1 cellular context compared by ENCODE assay signal in the genomic region with DNA sequence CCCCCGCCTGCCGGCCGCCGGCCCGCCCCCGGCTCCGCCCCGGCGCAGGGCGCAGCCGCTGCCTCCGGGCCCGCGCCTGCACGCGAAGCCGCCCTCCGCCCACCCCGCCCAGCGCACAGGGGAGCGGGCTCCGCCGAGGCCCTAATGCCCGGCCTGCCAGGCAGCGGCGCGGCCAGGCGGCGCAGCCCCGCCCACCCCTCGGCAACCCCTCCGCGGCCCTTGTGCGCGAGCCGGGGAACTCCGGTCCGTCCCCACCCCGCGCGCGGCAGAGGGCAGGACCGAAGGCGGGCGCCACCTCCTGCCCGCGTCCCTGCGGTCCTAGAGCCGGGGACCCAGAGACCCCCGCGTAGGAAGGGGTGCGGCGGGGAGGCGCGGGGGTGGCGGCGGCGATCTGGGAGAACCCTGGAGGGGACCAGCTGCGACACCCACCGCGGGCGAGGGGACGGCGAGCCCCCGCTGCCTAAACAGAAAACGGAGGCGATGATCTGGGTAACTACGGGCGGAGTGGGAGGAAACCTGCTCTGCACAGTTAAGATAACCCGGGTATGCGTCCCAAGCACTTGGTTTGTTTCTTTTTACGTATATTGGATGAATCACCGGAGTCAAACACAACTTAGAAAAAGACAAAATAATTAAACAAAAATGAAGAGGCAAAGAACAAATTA.
A peak's percentile ranks its signal among the peaks of the same experiment; 100 is the strongest.
TF ChIP-seq lines count a peak whose summit lies in the region.

No MANE protein-coding gene starts in this region.

TF ChIP-seq in K562, 482 proteins besides CTCF, POLR2A, EP300 and RAD21 (continued from another document and continues in another):
- TF ChIP-seq, protein P1, sequence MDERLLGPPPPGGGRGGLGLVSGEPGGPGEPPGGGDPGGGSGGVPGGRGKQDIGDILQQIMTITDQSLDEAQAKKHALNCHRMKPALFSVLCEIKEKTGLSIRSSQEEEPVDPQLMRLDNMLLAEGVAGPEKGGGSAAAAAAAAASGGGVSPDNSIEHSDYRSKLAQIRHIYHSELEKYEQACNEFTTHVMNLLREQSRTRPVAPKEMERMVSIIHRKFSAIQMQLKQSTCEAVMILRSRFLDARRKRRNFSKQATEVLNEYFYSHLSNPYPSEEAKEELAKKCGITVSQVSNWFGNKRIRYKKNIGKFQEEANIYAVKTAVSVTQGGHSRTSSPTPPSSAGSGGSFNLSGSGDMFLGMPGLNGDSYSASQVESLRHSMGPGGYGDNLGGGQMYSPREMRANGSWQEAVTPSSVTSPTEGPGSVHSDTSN (CRISPR knock-in tag; IDR thresholded peaks at IDR 0.05; ENCODE audit: low read depth) = no peak
- TF ChIP-seq, protein P1 (tag; conservative IDR thresholded peaks at IDR 0.05; ENCODE audit: low read depth) = no peak
- TF ChIP-seq SRF (CRISPR knock-in tag; IDR thresholded peaks at IDR 0.05) (no peak), NONO (IDR thresholded peaks at IDR 0.05; ENCODE audit: low read depth in 2 of 2, low read length in 1 of 2) (0 out of 4 replicates have a peak, but pooled peaks of 1 of the 2 experiments have one; percentile 35), PHF8 (IDR thresholded peaks at IDR 0.05; ENCODE audit: borderline replicate concordance, low read length) (peak; percentile 45; the same call in 1 of the 2 replicates), SREBF1 (IDR thresholded peaks at IDR 0.05; ENCODE audit: borderline replicate concordance, low read depth, low read length) (no peak), L3MBTL2 (IDR thresholded peaks at IDR 0.05) (0 out of 2 replicates have a peak, but pooled peaks have one; percentile 12), NFIC (IDR thresholded peaks at IDR 0.05) (peak; percentile 29; the same call in 1 of the 2 replicates), SREBF2 (CRISPR knock-in tag; IDR thresholded peaks at IDR 0.05) (no peak), JUND (IDR thresholded peaks at IDR 0.05; ENCODE audit: borderline replicate concordance, low read depth, low read length) (peak; percentile 49), JUND (tag; IDR thresholded peaks at IDR 0.05; ENCODE audit: borderline replicate concordance, low read depth, low read length) (peak; percentile 54; the same call in 1 of the 3 replicates), ZFPM2 (CRISPR knock-in tag; IDR thresholded peaks at IDR 0.05) (no peak), FOXP1 (CRISPR knock-in tag; IDR thresholded peaks at IDR 0.05) (no peak), TEAD1 (CRISPR knock-in tag; IDR thresholded peaks at IDR 0.05) (no peak), SMARCE1 (IDR thresholded peaks at IDR 0.05) (peak; percentile 86), CREB1 (IDR thresholded peaks at IDR 0.05) (no peak), CREB1 (CRISPR knock-in tag; IDR thresholded peaks at IDR 0.05) (peak; percentile 46; the same call in 1 of the 2 replicates), HDAC3 (IDR thresholded peaks at IDR 0.05; ENCODE audit: borderline replicate concordance, partially characterized antibody) (no peak), ZNF408 (CRISPR knock-in tag; IDR thresholded peaks at IDR 0.05; ENCODE audit: low read depth) (no peak), TAF1 (IDR thresholded peaks at IDR 0.05; ENCODE audit: control insufficient read depth, extremely low read depth, insufficient read depth, low read length, severe bottlenecking) (peak; percentile 53), BRF1 (IDR thresholded peaks at IDR 0.05; ENCODE audit: borderline replicate concordance, extremely low read depth, insufficient read length) (no peak), CBX8 (IDR thresholded peaks at IDR 0.05; ENCODE audit: borderline replicate concordance, extremely low read depth, low read depth, low read length, poor library complexity, severe bottlenecking) (no peak), BDP1 (IDR thresholded peaks at IDR 0.05; ENCODE audit: insufficient read depth, insufficient read length) (no peak), KLF6 (CRISPR knock-in tag; IDR thresholded peaks at IDR 0.05; ENCODE audit: borderline replicate concordance) (no peak), ZKSCAN1 (IDR thresholded peaks at IDR 0.05; ENCODE audit: low read depth, low read length) (no peak), HMG20A (CRISPR knock-in tag; conservative IDR thresholded peaks at IDR 0.05) (no peak), IRF2 (CRISPR knock-in tag; IDR thresholded peaks at IDR 0.05) (no peak), TBL1XR1 (IDR thresholded peaks at IDR 0.05; ENCODE audit: low read length in 2 of 2) (peak in 1 of 2 experiments; percentile 53; a peak in 1 of 4 replicates), CBFA2T3 (IDR thresholded peaks at IDR 0.05) (peak; percentile 86), SUPT5H (IDR thresholded peaks at IDR 0.05) (0 out of 2 replicates have a peak, but pooled peaks have one; percentile 51), PTRF (tag; IDR thresholded peaks at IDR 0.05) (no peak), DPF2 (IDR thresholded peaks at IDR 0.05) (peak; percentile 89), MED1 (CRISPR knock-in tag; IDR thresholded peaks at IDR 0.05; ENCODE audit: borderline replicate concordance) (no peak), ARID1B (IDR thresholded peaks at IDR 0.05) (peak; percentile 89), MEF2D (tag; conservative IDR thresholded peaks at IDR 0.05; ENCODE audit: low read depth) (no peak), PYGO2 (tag; IDR thresholded peaks at IDR 0.05) (no peak), ZNF644 (tag; IDR thresholded peaks at IDR 0.05; ENCODE audit: low read depth) (no peak), HMGN3 (IDR thresholded peaks at IDR 0.05; ENCODE audit: borderline replicate concordance, extremely low read depth, insufficient read length, low read depth, low read length) (peak; percentile 24), ZC3H11A (IDR thresholded peaks at IDR 0.05; ENCODE audit: low read depth, low read length) (no peak)
- TF ChIP-seq, protein P2, sequence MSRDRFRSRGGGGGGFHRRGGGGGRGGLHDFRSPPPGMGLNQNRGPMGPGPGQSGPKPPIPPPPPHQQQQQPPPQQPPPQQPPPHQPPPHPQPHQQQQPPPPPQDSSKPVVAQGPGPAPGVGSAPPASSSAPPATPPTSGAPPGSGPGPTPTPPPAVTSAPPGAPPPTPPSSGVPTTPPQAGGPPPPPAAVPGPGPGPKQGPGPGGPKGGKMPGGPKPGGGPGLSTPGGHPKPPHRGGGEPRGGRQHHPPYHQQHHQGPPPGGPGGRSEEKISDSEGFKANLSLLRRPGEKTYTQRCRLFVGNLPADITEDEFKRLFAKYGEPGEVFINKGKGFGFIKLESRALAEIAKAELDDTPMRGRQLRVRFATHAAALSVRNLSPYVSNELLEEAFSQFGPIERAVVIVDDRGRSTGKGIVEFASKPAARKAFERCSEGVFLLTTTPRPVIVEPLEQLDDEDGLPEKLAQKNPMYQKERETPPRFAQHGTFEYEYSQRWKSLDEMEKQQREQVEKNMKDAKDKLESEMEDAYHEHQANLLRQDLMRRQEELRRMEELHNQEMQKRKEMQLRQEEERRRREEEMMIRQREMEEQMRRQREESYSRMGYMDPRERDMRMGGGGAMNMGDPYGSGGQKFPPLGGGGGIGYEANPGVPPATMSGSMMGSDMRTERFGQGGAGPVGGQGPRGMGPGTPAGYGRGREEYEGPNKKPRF (IDR thresholded peaks at IDR 0.05; ENCODE audit: low read depth, low read length) = no peak
- TF ChIP-seq, protein P3, sequence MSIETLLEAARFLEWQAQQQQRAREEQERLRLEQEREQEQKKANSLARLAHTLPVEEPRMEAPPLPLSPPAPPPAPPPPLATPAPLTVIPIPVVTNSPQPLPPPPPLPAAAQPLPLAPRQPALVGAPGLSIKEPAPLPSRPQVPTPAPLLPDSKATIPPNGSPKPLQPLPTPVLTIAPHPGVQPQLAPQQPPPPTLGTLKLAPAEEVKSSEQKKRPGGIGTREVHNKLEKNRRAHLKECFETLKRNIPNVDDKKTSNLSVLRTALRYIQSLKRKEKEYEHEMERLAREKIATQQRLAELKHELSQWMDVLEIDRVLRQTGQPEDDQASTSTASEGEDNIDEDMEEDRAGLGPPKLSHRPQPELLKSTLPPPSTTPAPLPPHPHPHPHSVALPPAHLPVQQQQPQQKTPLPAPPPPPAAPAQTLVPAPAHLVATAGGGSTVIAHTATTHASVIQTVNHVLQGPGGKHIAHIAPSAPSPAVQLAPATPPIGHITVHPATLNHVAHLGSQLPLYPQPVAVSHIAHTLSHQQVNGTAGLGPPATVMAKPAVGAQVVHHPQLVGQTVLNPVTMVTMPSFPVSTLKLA (conservative IDR thresholded peaks at IDR 0.05) = peak; percentile 31 to 34; a peak in 1 of 4 replicates
- TF ChIP-seq, protein P4, sequence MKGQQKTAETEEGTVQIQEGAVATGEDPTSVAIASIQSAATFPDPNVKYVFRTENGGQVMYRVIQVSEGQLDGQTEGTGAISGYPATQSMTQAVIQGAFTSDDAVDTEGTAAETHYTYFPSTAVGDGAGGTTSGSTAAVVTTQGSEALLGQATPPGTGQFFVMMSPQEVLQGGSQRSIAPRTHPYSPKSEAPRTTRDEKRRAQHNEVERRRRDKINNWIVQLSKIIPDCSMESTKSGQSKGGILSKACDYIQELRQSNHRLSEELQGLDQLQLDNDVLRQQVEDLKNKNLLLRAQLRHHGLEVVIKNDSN (CRISPR knock-in tag; IDR thresholded peaks at IDR 0.05) = no peak
- TF ChIP-seq, protein P5, sequence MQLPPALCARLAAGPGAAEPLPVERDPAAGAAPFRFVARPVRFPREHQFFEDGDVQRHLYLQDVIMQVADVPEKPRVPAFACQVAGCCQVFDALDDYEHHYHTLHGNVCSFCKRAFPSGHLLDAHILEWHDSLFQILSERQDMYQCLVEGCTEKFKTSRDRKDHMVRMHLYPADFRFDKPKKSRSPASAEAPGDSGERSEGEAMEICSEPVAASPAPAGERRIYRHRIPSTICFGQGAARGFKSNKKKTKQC (CRISPR knock-in tag; IDR thresholded peaks at IDR 0.05) = no peak
- TF ChIP-seq, protein P6, sequence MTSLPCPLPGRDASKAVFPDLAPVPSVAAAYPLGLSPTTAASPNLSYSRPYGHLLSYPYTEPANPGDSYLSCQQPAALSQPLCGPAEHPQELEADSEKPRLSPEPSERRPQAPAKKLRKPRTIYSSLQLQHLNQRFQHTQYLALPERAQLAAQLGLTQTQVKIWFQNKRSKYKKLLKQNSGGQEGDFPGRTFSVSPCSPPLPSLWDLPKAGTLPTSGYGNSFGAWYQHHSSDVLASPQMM (CRISPR knock-in tag; IDR thresholded peaks at IDR 0.05) = no peak
